Comparison of ENCODE assay signal across 20 cellular contexts in genomic region chr2:226063704-226064390, GRCh38.
DNase-seq lines count a peak whose midpoint lies in the region; ATAC-seq and TF ChIP-seq lines count a peak whose summit lies in the region.
"Had no signal": no experiment of that assay in that cellular context is flagged by ENCODE, and none has a peak within 500 bp of the region (broad histone marks: within the 10 kb centered on the region; RNA-seq: fewer than 3 reads in every experiment).

No MANE protein-coding gene starts in this region.

- ATAC-seq in GM21423 (IDR thresholded peaks at IDR 0.05; ENCODE audit: unreplicated experiment), result no peak
- no peak for ATAC-seq in heart left ventricle
- ATAC-seq: GM12878 had no signal

- no peak overlapping the region for H2BK15ac ChIP-seq in neuronal stem cell (ENCODE audit: low read length)

- peak overlapping the region; percentile 1 for H3K4me2 ChIP-seq in mammary epithelial cell (ENCODE audit: insufficient read depth, low read depth, low read length)
- no peak overlapping the region for H3K4me2 ChIP-seq in neuronal stem cell (ENCODE audit: insufficient read depth, low read length, poor library complexity, severe bottlenecking)

- no peak overlapping the region for H2BK12ac ChIP-seq in neuronal stem cell (ENCODE audit: low read length)

- POLR2A ChIA-PET in BJ (lab: Charles Lee), result interaction anchor here (0.6 to 0.7 kb wide), 3 partner anchors 68 to 660 kb away, joined by 3 read pairs; no protein-coding TSS in a partner anchor

- H3K18ac ChIP-seq in neuronal stem cell (ENCODE audit: low read length), result no peak overlapping the region

- H3K9me3 Mint-ChIP-seq in mesothelial cell of epicardium (no peaks in the 10 kb centered on the region), chondrocyte (ENCODE audit: low read depth) (no peaks in the 10 kb centered on the region)
- H3K9me3 Mint-ChIP-seq: activated naive CD8-positive, alpha-beta T cell treated with anti-CD3 and anti-CD28 coated beads for 36 hours had no signal

- DNase-seq in BJ (ENCODE audit: low read depth) (peak; percentile 63), M059J (ENCODE audit: low read depth) (peak; percentile 80), mammary epithelial cell (peak; percentile 97), mesothelial cell of epicardium (ENCODE audit: low spot score in 2 of 2, unreplicated experiment in 2 of 2) (no peak), neuronal stem cell (ENCODE audit: low spot score) (no peak), heart left ventricle (no peak), chondrocyte (ENCODE audit: low spot score) (no peak)
- DNase-seq: activated CD4-positive, alpha-beta T cell treated with anti-CD3 and anti-CD28 coated beads for 1 hour; activated naive CD8-positive, alpha-beta T cell treated with anti-CD3 and anti-CD28 coated beads for 36 hours; activated T-cell treated with anti-CD3 and anti-CD28 coated beads for 4 hours; BE2C; dermis blood vessel endothelial cell; DMS53; islet precursor cell; KG1; NCI-H2029; stimulated activated CD4-positive, alpha-beta T cell treated with anti-CD3 and anti-CD28 coated beads, Interleukin-4, amount 100 ng/mL, for 1 hour; upper lobe of left lung had no signal

- TF ChIP-seq CTCF in BJ (IDR thresholded peaks at IDR 0.05; ENCODE audit: insufficient read depth, low read depth, low read length) (no peak), mammary epithelial cell (conservative IDR thresholded peaks at IDR 0.05 in 1 of 2, IDR thresholded peaks at IDR 0.05 in 1 of 2; ENCODE audit: extremely low read depth in 1 of 2, insufficient read depth in 1 of 2, low read depth in 1 of 2, low read length in 2 of 2) (no peak), mesothelial cell of epicardium (IDR thresholded peaks at IDR 0.05; ENCODE audit: unreplicated experiment) (no peak), heart left ventricle (IDR thresholded peaks at IDR 0.05) (no peak), chondrocyte (IDR thresholded peaks at IDR 0.05) (no peak)

- H3K4me1 ChIP-seq in mammary epithelial cell (ENCODE audit: insufficient read depth, low read length), result peaks cover 34% of the 10 kb centered on the region
- peaks cover 2 to 4% of the 10 kb centered on the region in 2 donors for H3K4me1 ChIP-seq in neuronal stem cell (ENCODE audit: control insufficient read depth in 2 of 2, insufficient read depth in 1 of 2, low read depth in 1 of 2, low read length in 2 of 2)
- no peaks in the 10 kb centered on the region for H3K4me1 ChIP-seq in heart left ventricle
- H3K4me1 ChIP-seq: BE2C, upper lobe of left lung had no signal

- H3K36me3 ChIP-seq in BJ (ENCODE audit: control insufficient read depth, insufficient read depth, low read length) (no peaks in the 10 kb centered on the region), mammary epithelial cell (ENCODE audit: insufficient read depth, low read length) (no peaks in the 10 kb centered on the region), neuronal stem cell (replicated peaks in 1 of 2; ENCODE audit: control insufficient read depth in 2 of 2, insufficient read depth in 2 of 2, low read length in 2 of 2) (no peaks in the 10 kb centered on the region), heart left ventricle (no peaks in the 10 kb centered on the region)
- H3K36me3 ChIP-seq: BE2C, upper lobe of left lung had no signal

- H3K27ac Mint-ChIP-seq in mesothelial cell of epicardium (peak overlapping the region; percentile 14), chondrocyte (ENCODE audit: unreplicated experiment) (no peak overlapping the region)
- H3K27ac Mint-ChIP-seq: activated naive CD8-positive, alpha-beta T cell treated with anti-CD3 and anti-CD28 coated beads for 36 hours had no signal

- no peak overlapping the region for H4K91ac ChIP-seq in neuronal stem cell (ENCODE audit: low read depth, low read length, poor library complexity)

- H4K20me1 ChIP-seq in mammary epithelial cell (ENCODE audit: insufficient read depth, low read length), result no peaks in the 10 kb centered on the region

- no peak overlapping the region for H3K23ac ChIP-seq in neuronal stem cell (ENCODE audit: low read depth, low read length, poor library complexity)

- H2AK5ac ChIP-seq in neuronal stem cell (ENCODE audit: low read depth, low read length), result no peak overlapping the region

- H3K4me1 Mint-ChIP-seq in mesothelial cell of epicardium, result peaks cover 17% of the 10 kb centered on the region
- H3K4me1 Mint-ChIP-seq in chondrocyte (ENCODE audit: low read depth), result peaks cover 5% of the 10 kb centered on the region
- H3K4me1 Mint-ChIP-seq: activated naive CD8-positive, alpha-beta T cell treated with anti-CD3 and anti-CD28 coated beads for 36 hours had no signal

- H3K36me3 Mint-ChIP-seq in mesothelial cell of epicardium (no peaks in the 10 kb centered on the region), chondrocyte (ENCODE audit: low read depth) (no peaks in the 10 kb centered on the region)
- H3K36me3 Mint-ChIP-seq: activated naive CD8-positive, alpha-beta T cell treated with anti-CD3 and anti-CD28 coated beads for 36 hours had no signal

- TSS peak; percentile 98 for BruUV-seq in mammary epithelial cell (replicated peaks; lab: Mats Ljungman, UMichigan)

- H3K79me1 ChIP-seq in neuronal stem cell (ENCODE audit: low read depth, low read length), result no peaks in the 10 kb centered on the region

- no peak overlapping the region for H3K4me3 Mint-ChIP-seq in mesothelial cell of epicardium
- H3K4me3 Mint-ChIP-seq in chondrocyte (ENCODE audit: unreplicated experiment), result no peak overlapping the region
- H3K4me3 Mint-ChIP-seq: activated naive CD8-positive, alpha-beta T cell treated with anti-CD3 and anti-CD28 coated beads for 36 hours had no signal

- peak overlapping the region; percentile 22 for H2AFZ ChIP-seq in mammary epithelial cell (ENCODE audit: low read depth, low read length)
- H2AFZ ChIP-seq in neuronal stem cell (ENCODE audit: low read length), result no peak overlapping the region

- TF ChIP-seq POLR2A in heart left ventricle (IDR thresholded peaks at IDR 0.05), result no peak

- no peaks in the 10 kb centered on the region for H3K27me3 Mint-ChIP-seq in mesothelial cell of epicardium (ENCODE audit: low read depth)
- no peaks in the 10 kb centered on the region for H3K27me3 Mint-ChIP-seq in chondrocyte (ENCODE audit: low read depth)
- H3K27me3 Mint-ChIP-seq: activated naive CD8-positive, alpha-beta T cell treated with anti-CD3 and anti-CD28 coated beads for 36 hours had no signal

- CTCF ChIA-PET in BJ (lab: Yijun Ruan, JAX), result interaction anchor here (1.0 to 1.7 kb wide), 3 partner anchors 15 to 732 kb away, joined by 3 read pairs; no protein-coding TSS in a partner anchor
- CTCF ChIA-PET in mammary epithelial cell (lab: Charles Lee; ENCODE audit: low non-redundant PET), result interaction anchor here (0.6 kb wide), 1 partner anchor 1659 kb away, joined by 3 read pairs; no protein-coding TSS in a partner anchor

- no peak overlapping the region for H3K4ac ChIP-seq in neuronal stem cell (ENCODE audit: low read length)

- H3K27ac ChIP-seq in mammary epithelial cell (ENCODE audit: insufficient read depth, low read depth, low read length) (peak overlapping the region; percentile 87), neuronal stem cell (replicated peaks; ENCODE audit: low read length) (no peak overlapping the region), heart left ventricle (no peak overlapping the region)
- H3K27ac ChIP-seq: upper lobe of left lung had no signal

- H4K8ac ChIP-seq in neuronal stem cell (ENCODE audit: low read depth, low read length), result no peak overlapping the region

- intact Hi-C loops in mammary epithelial cell (cut with micrococcal nuclease), result loop anchor here (1.0 to 5.0 kb wide), 3 partner anchors 15 to 733 kb away; partner anchors contain the start of gene IRS1
- intact Hi-C loops in heart left ventricle (cut with DNase I), result no loop called here

- no peak overlapping the region for H2BK5ac ChIP-seq in neuronal stem cell (ENCODE audit: low read length)

- H3K14ac ChIP-seq in neuronal stem cell (ENCODE audit: low read length), result no peak overlapping the region

- no peaks in the 10 kb centered on the region for H3K79me2 ChIP-seq in mammary epithelial cell (ENCODE audit: insufficient read depth, low read length)

- H3K4me3 ChIP-seq in BJ (ENCODE audit: low read depth, low read length) (no peak overlapping the region), mammary epithelial cell (replicated peaks in 1 of 3; ENCODE audit: insufficient read depth in 1 of 3, low read depth in 2 of 3, low read length in 3 of 3) (no peak overlapping the region), neuronal stem cell (ENCODE audit: low read length in 2 of 2) (no peak overlapping the region), heart left ventricle (no peak overlapping the region)
- H3K4me3 ChIP-seq: GM12878, upper lobe of left lung had no signal

- H3K9ac ChIP-seq in mammary epithelial cell (ENCODE audit: insufficient read depth, low read length), result peak overlapping the region; percentile 44
- no peak overlapping the region for H3K9ac ChIP-seq in neuronal stem cell (ENCODE audit: low read depth, low read length, poor library complexity)

- H2BK120ac ChIP-seq in neuronal stem cell (ENCODE audit: low read depth, low read length), result no peak overlapping the region

- H3K9me3 ChIP-seq in mammary epithelial cell (replicated peaks; ENCODE audit: insufficient read depth, low read length) (no peaks in the 10 kb centered on the region), neuronal stem cell (replicated peaks in 1 of 2; ENCODE audit: control insufficient read depth in 2 of 2, insufficient read depth in 1 of 2, low read depth in 1 of 2, low read length in 2 of 2) (peaks cover 0 to 16% of the 10 kb centered on the region in 2 donors), heart left ventricle (no peaks in the 10 kb centered on the region)
- H3K9me3 ChIP-seq: BE2C, upper lobe of left lung had no signal

- in situ Hi-C loops in mammary epithelial cell (cut with MboI; ENCODE audit: low sequenced_read_pairs in 2 of 2), result no loop called here

- dilution Hi-C loops in mammary epithelial cell (cut with HindIII; ENCODE audit: low sequenced_read_pairs), result no loop called here

- H3K27me3 ChIP-seq in BJ (ENCODE audit: control insufficient read depth, insufficient read depth, low read length), result no peaks in the 10 kb centered on the region
- H3K27me3 ChIP-seq in mammary epithelial cell (ENCODE audit: insufficient read depth, low read length), result no peaks in the 10 kb centered on the region
- no peaks in the 10 kb centered on the region for H3K27me3 ChIP-seq in neuronal stem cell (ENCODE audit: control insufficient read depth in 3 of 3, insufficient read depth in 3 of 3, low read depth in 1 of 3, low read length in 3 of 3)
- H3K27me3 ChIP-seq in heart left ventricle, result no peaks in the 10 kb centered on the region
- H3K27me3 ChIP-seq: BE2C, upper lobe of left lung had no signal

- WGBS in mammary epithelial cell (ENCODE audit: low coverage, missing lambda C conversion rate), result 33% methylated on average over 3 of the region's 3 CpGs
- no CpG with 5 or more reads among the region's 3 CpGs for WGBS in neuronal stem cell (ENCODE audit: extremely low coverage in 2 of 2, insufficient read length in 2 of 2, insufficient replicate concordance in 1 of 2), 2 donors
- WGBS in heart left ventricle, 4 donors, result 70 to 80% (median 72%) methylated on average over 3 of the region's 3 CpGs

Comparison
In these comparisons a context has a peak if more than half of its experiments do, and no peak if none do; other contexts are left out.
1. DNase-seq: peak in BJ (single experiment), M059J (single experiment) and mammary epithelial cell (single experiment); none in mesothelial cell of epicardium (0 of 2), neuronal stem cell (single experiment), heart left ventricle (0 of 5) and chondrocyte (single experiment).